12 cellular contexts compared by ENCODE assay signal in the genomic region with DNA sequence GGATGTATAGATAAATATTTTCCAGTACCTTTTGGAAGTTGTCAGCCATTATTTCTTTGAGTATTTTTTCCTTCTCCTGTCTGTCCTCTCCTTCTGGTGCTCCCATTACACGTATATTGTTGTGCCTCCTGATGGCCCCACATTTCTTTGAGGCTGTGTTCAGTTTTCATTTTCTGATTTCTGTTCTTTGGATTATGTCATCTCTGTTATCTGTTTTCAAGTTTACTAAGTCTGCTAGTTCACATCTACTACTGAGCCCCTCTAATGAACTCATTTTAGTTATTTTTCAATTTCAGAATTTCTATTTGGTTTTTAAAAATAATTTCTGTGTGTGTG. TPM values are rescaled to one million over a fixed set of nuclear protein-coding genes. Genes with fewer than 3 reads are reported as not detected.
DNase-seq lines count a peak whose midpoint lies in the region; ATAC-seq and TF ChIP-seq lines count a peak whose summit lies in the region.
"Had no signal": no experiment of that assay in that cellular context is flagged by ENCODE, and none has a peak within 500 bp of the region (broad histone marks: within the 10 kb centered on the region; RNA-seq: fewer than 3 reads in every experiment).

No MANE protein-coding gene starts in this region.

- peaks cover 4% of the 10 kb centered on the region for H3K36me3 ChIP-seq in GM06990 (ENCODE audit: control insufficient read depth, insufficient read depth, low read length)
- no peaks in the 10 kb centered on the region for H3K36me3 ChIP-seq in Peyer's patch
- H3K36me3 ChIP-seq: MG63 had no signal

- TF ChIP-seq CTCF in GM06990 (IDR thresholded peaks at IDR 0.05; ENCODE audit: insufficient read depth, low read length, poor library complexity, severe bottlenecking): no peak
- no peak for TF ChIP-seq CTCF in Peyer's patch (IDR thresholded peaks at IDR 0.05)

- no peak overlapping the region for H3K27ac ChIP-seq in Peyer's patch
- H3K27ac ChIP-seq: left lung had no signal

- ATAC-seq in GM18907 (IDR thresholded peaks at IDR 0.05; ENCODE audit: unreplicated experiment): peak; percentile 65
- peak; percentile 80 for ATAC-seq in HG02610 (IDR thresholded peaks at IDR 0.05; ENCODE audit: unreplicated experiment)
- peak; percentile 58 for ATAC-seq in HG03460 (IDR thresholded peaks at IDR 0.05; ENCODE audit: unreplicated experiment)
- ATAC-seq in HG03571 (IDR thresholded peaks at IDR 0.05; ENCODE audit: unreplicated experiment): no peak
- ATAC-seq: left lung had no signal

- H3K4me3 ChIP-seq in GM06990 (replicated peaks; ENCODE audit: low read depth, low read length): peak overlapping the region; percentile 18; the same call in 1 of the 2 replicates
- H3K4me3 ChIP-seq in Peyer's patch: no peak overlapping the region
- H3K4me3 ChIP-seq: left lung, MG63 had no signal

- no peaks in the 10 kb centered on the region for H3K9me3 ChIP-seq in Peyer's patch
- H3K9me3 ChIP-seq: left lung, MG63 had no signal

- DNase-seq in GM06990 (ENCODE audit: extremely low read depth, insufficient read length): peak; percentile 35
- DNase-seq in NCI-H2107 (lab: John Stamatoyannopoulos, UW): no peak
- DNase-seq in ecto neural progenitor cell (ENCODE audit: low spot score): no peak
- no peak for DNase-seq in Peyer's patch
- DNase-seq: activated B cell treated with CpG ODN at 0.5 μM for 24 hours; left lung; MG63; NK-92 treated with Interleukin-12 subunit alpha and Interleukin-12 subunit beta, amount 100 ng/mL, for 24 hours had no signal

- TF ChIP-seq POLR2A in Peyer's patch (IDR thresholded peaks at IDR 0.05): no peak

- H3K27me3 ChIP-seq in GM06990 (replicated peaks; ENCODE audit: control insufficient read depth, insufficient read depth, low read length) (no peaks in the 10 kb centered on the region), Peyer's patch (no peaks in the 10 kb centered on the region)
- H3K27me3 ChIP-seq: left lung, MG63 had no signal

- peaks cover 0 to 4% (median 0%) of the 10 kb centered on the region in 4 donors for H3K4me1 ChIP-seq in Peyer's patch

RNA-seq across cellular contexts. Expression of gene RBM33, which starts 16.3 kb away (rescaled TPM):
- total RNA-seq in Peyer's patch: 100 to 1,000 TPM in 3 of 4 donors, 10 to 100 TPM in 1; 87.4 to 191 (median 123) TPM
